In genomic region chr10:62038609-62039190, GRCh38 we compare ENCODE assay signal across 8 cellular contexts.
DNase-seq lines count a peak whose midpoint lies in the region; ATAC-seq and TF ChIP-seq lines count a peak whose summit lies in the region.

No MANE protein-coding gene starts in this region.

- H3K9me3 Mint-ChIP-seq in naive thymus-derived CD8-positive, alpha-beta T cell = no peaks in the 10 kb centered on the region

- peaks cover 12 to 81% (median 46%) of the 10 kb centered on the region in 4 donors for H3K4me1 Mint-ChIP-seq in naive thymus-derived CD8-positive, alpha-beta T cell

- POLR2A ChIA-PET in naive thymus-derived CD8-positive, alpha-beta T cell (lab: Charles Lee) = interaction anchor here (1.0 to 2.6 kb wide), 4 partner anchors 136 to 207 kb away, joined by 3 to 12 read pairs (median 6); no protein-coding TSS in a partner anchor

- TF ChIP-seq CTCF in AG09309 (IDR thresholded peaks at IDR 0.05; ENCODE audit: control insufficient read depth, insufficient read depth, low read depth, low read length, missing control alignments) = peak; percentile 83

- H3K36me3 ChIP-seq in NT2/D1 (ENCODE audit: insufficient read depth, insufficient read length, low read length) = no peaks in the 10 kb centered on the region

- no peaks in the 10 kb centered on the region for H3K4me1 ChIP-seq in NT2/D1 (ENCODE audit: insufficient read depth, insufficient read length)

- H3K9ac ChIP-seq in NT2/D1 (ENCODE audit: insufficient read length, low read depth) = no peak overlapping the region

- H3K4me3 ChIP-seq in AG09309 (ENCODE audit: control insufficient read depth, low read depth, low read length) (no peak overlapping the region), NT2/D1 (ENCODE audit: insufficient read length, low read depth) (no peak overlapping the region)

- H3K27me3 ChIP-seq in NT2/D1 (ENCODE audit: insufficient read depth, insufficient read length) = no peaks in the 10 kb centered on the region

- H3K27me3 Mint-ChIP-seq in naive thymus-derived CD8-positive, alpha-beta T cell = no peaks in the 10 kb centered on the region

- peaks cover 0 to 4% (median 0%) of the 10 kb centered on the region in 3 donors for H3K36me3 Mint-ChIP-seq in naive thymus-derived CD8-positive, alpha-beta T cell

- no peaks in the 10 kb centered on the region for H3K9me3 ChIP-seq in NT2/D1 (ENCODE audit: insufficient read depth, low read length)

- peak overlapping the region in 7 of 10 donors; percentile 51 to 72 (median 65) for H3K4me3 Mint-ChIP-seq in naive thymus-derived CD8-positive, alpha-beta T cell

- H3K27ac Mint-ChIP-seq in naive thymus-derived CD8-positive, alpha-beta T cell = peak overlapping the region in 7 of 10 donors; percentile 23 to 78 (median 47)

- DNase-seq in AG09309 (ENCODE audit: low read depth) (no peak), NT2/D1 (ENCODE audit: low read depth, low spot score) (peak; percentile 35)
- DNase-seq in activated T-cell treated with anti-CD3 and anti-CD28 coated beads, Interleukin-2, amount 50 U/mL, for 1 hour = peak; percentile 74
- DNase-seq in naive thymus-derived CD8-positive, alpha-beta T cell = peak; percentile 37 to 80 (median 66)
- DNase-seq in stimulated activated naive CD8-positive, alpha-beta T cell treated with anti-CD3 and anti-CD28 coated beads, Interleukin-15, Interleukin-2, amounts not matched to agents 100 U/mL and 50 U/mL, for 24 hours = peak; percentile 69

- ATAC-seq in GM19043 (IDR thresholded peaks at IDR 0.05; ENCODE audit: low read depth, unreplicated experiment) (peak; percentile 57), HG03558 (IDR thresholded peaks at IDR 0.05; ENCODE audit: extremely low read depth, unreplicated experiment) (peak; percentile 36), esophagus mucosa (peak; percentile 73)
- peak; percentile 77 to 94 for ATAC-seq in naive thymus-derived CD8-positive, alpha-beta T cell
- ATAC-seq in stimulated activated naive CD8-positive, alpha-beta T cell treated with anti-CD3 and anti-CD28 coated beads, Interleukin-15, Interleukin-2, amounts not matched to agents 100 U/mL and 50 U/mL, for 24 hours = peak; percentile 55
